In genomic region chr4:8917868-8918783, GRCh38 we compare ENCODE assay signal across 9 cellular contexts. TPM values are rescaled to one million over a fixed set of nuclear protein-coding genes. Genes with fewer than 3 reads are reported as not detected.
DNase-seq lines count a peak whose midpoint lies in the region; ATAC-seq and TF ChIP-seq lines count a peak whose summit lies in the region.
"Had no signal": no experiment of that assay in that cellular context is flagged by ENCODE, and none has a peak within 500 bp of the region (broad histone marks: within the 10 kb centered on the region; RNA-seq: fewer than 3 reads in every experiment).

No MANE protein-coding gene starts in this region.

- DNase-seq in CD4-positive, CD25-positive, alpha-beta regulatory T cell, result peak; percentile 15 to 36 (median 21)
- DNase-seq in SK-N-DZ (ENCODE audit: low spot score) (peak; percentile 50), heart right ventricle (peak; percentile 35 to 58), retinal pigment epithelial cell (ENCODE audit: low read depth) (no peak)
- DNase-seq in activated naive CD4-positive, alpha-beta T cell treated with anti-CD3 and anti-CD28 coated beads, Interleukin-2, amount 50 U/mL, for 72 hours (ENCODE audit: low spot score in 2 of 2), result peak; percentile 59 to 82

- no peak overlapping the region for H3K27ac Mint-ChIP-seq in CD4-positive, CD25-positive, alpha-beta regulatory T cell
- H3K27ac Mint-ChIP-seq in activated naive CD4-positive, alpha-beta T cell treated with anti-CD3 and anti-CD28 coated beads, Interleukin-2, amount 50 U/mL, for 72 hours, result no peak overlapping the region
- H3K27ac Mint-ChIP-seq: T-helper 1 cell treated with Interleukin-12 subunit alpha and Interleukin-12 subunit beta and Interleukin-4 antibody, amounts not matched to agents 30 μg/mL and 1 μg/mL, for 36 hours had no signal

- no peak overlapping the region for H3K27ac ChIP-seq in CD4-positive, CD25-positive, alpha-beta regulatory T cell (ENCODE audit: insufficient read depth, low read length, poor library complexity, severe bottlenecking)
- H3K27ac ChIP-seq in heart right ventricle, result no peak overlapping the region

- peaks cover 0 to 3% (median under 1%) of the 10 kb centered on the region in 7 donors for H3K9me3 Mint-ChIP-seq in CD4-positive, CD25-positive, alpha-beta regulatory T cell
- H3K9me3 Mint-ChIP-seq in activated naive CD4-positive, alpha-beta T cell treated with anti-CD3 and anti-CD28 coated beads, Interleukin-2, amount 50 U/mL, for 72 hours, result peaks cover 0 to 3% of the 10 kb centered on the region in 2 donors

- intact Hi-C loops in heart right ventricle (cut with DNase I), result loop anchor here (5.0 to 10.0 kb wide), 3 partner anchors 303 to 313 kb away; no protein-coding TSS in a partner anchor

- H3K36me3 ChIP-seq in CD4-positive, CD25-positive, alpha-beta regulatory T cell (ENCODE audit: control insufficient read depth, insufficient read depth, low read length), result no peaks in the 10 kb centered on the region
- no peaks in the 10 kb centered on the region for H3K36me3 ChIP-seq in heart right ventricle

- peaks cover 0 to 4% (median 0%) of the 10 kb centered on the region in 4 donors for H3K4me1 Mint-ChIP-seq in CD4-positive, CD25-positive, alpha-beta regulatory T cell

- H3K27me3 Mint-ChIP-seq in CD4-positive, CD25-positive, alpha-beta regulatory T cell, result peaks cover 4% of the 10 kb centered on the region

- peak; percentile 65 to 67 for ATAC-seq in CD4-positive, CD25-positive, alpha-beta regulatory T cell (ENCODE audit: low read depth in 2 of 2)
- ATAC-seq in GM19035 (IDR thresholded peaks at IDR 0.05; ENCODE audit: unreplicated experiment), result peak; percentile 71
- ATAC-seq in HG03460 (IDR thresholded peaks at IDR 0.05; ENCODE audit: unreplicated experiment), result peak; percentile 79
- ATAC-seq in activated naive CD4-positive, alpha-beta T cell treated with anti-CD3 and anti-CD28 coated beads, Interleukin-2, amount 50 U/mL, for 72 hours, result peak; percentile 71 to 84
- peak in 7 of 8 donors; percentile 60 to 81 (median 71) for ATAC-seq in heart right ventricle
- ATAC-seq in HG03439 (IDR thresholded peaks at IDR 0.05; ENCODE audit: unreplicated experiment), result no peak

- no peak overlapping the region for H3K4me3 Mint-ChIP-seq in CD4-positive, CD25-positive, alpha-beta regulatory T cell
- H3K4me3 Mint-ChIP-seq: T-helper 1 cell treated with Interleukin-12 subunit alpha and Interleukin-12 subunit beta and Interleukin-4 antibody, amounts not matched to agents 30 μg/mL and 1 μg/mL, for 36 hours had no signal

- peaks cover 0 to 4% of the 10 kb centered on the region in 2 experiments for H3K9me3 ChIP-seq in CD4-positive, CD25-positive, alpha-beta regulatory T cell (ENCODE audit: control insufficient read depth in 2 of 2, low read length in 2 of 2)
- peaks cover 0 to 9% (median 4%) of the 10 kb centered on the region in 11 donors for H3K9me3 ChIP-seq in heart right ventricle

- H3K4me1 ChIP-seq in CD4-positive, CD25-positive, alpha-beta regulatory T cell (ENCODE audit: control insufficient read depth, insufficient read depth, low read length, poor library complexity, severe bottlenecking), result no peaks in the 10 kb centered on the region
- H3K4me1 ChIP-seq in heart right ventricle, result no peaks in the 10 kb centered on the region

- TF ChIP-seq CTCF in heart right ventricle (IDR thresholded peaks at IDR 0.05), result peak; percentile 40 to 91 (median 83)
- TF ChIP-seq CTCF in retinal pigment epithelial cell (conservative IDR thresholded peaks at IDR 0.05; ENCODE audit: low read depth, low read length), result peak; percentile 91

- no peaks in the 10 kb centered on the region for H3K27me3 ChIP-seq in CD4-positive, CD25-positive, alpha-beta regulatory T cell (ENCODE audit: control insufficient read depth, insufficient read depth, low read length)
- peaks cover 0 to 69% (median 17%) of the 10 kb centered on the region in 7 donors for H3K27me3 ChIP-seq in heart right ventricle

- no peak overlapping the region for H3K4me3 ChIP-seq in CD4-positive, CD25-positive, alpha-beta regulatory T cell (ENCODE audit: low read depth, low read length)
- H3K4me3 ChIP-seq in heart right ventricle (no peak overlapping the region), retinal pigment epithelial cell (ENCODE audit: low read length) (no peak overlapping the region)

- H3K36me3 Mint-ChIP-seq in CD4-positive, CD25-positive, alpha-beta regulatory T cell, result no peaks in the 10 kb centered on the region
- H3K36me3 Mint-ChIP-seq in activated naive CD4-positive, alpha-beta T cell treated with anti-CD3 and anti-CD28 coated beads, Interleukin-2, amount 50 U/mL, for 72 hours, result peaks cover 2 to 4% of the 10 kb centered on the region in 2 donors

- 8 to 15% methylated on average over 20 of the region's 20 CpGs for WGBS in heart right ventricle, 2 donors

RNA-seq across cellular contexts. Expression of gene HMX1, which starts 46.5 kb away (rescaled TPM):
- total RNA-seq in CD4-positive, CD25-positive, alpha-beta regulatory T cell, result not detected
- polyA plus RNA-seq in CD4-positive, CD25-positive, alpha-beta regulatory T cell, result not detected
- polyA plus RNA-seq in SK-N-DZ (2014; cell fraction: cytosol; rRNA removed), result 45.4 and 69.0 TPM in 2 replicates
- 50.6 and 62.3 TPM in 2 replicates for polyA plus RNA-seq in SK-N-DZ (2014; cell fraction: nucleus; rRNA removed)
- total RNA-seq in activated naive CD4-positive, alpha-beta T cell treated with anti-CD3 and anti-CD28 coated beads, Interleukin-2, amount 50 U/mL, for 72 hours, result not detected
- under 1 TPM in 1 of 10 donors, not detected in 9; 0.15 TPM for total RNA-seq in heart right ventricle
- polyA plus RNA-seq in heart right ventricle, result not detected
